1 cellular context compared by ENCODE assay signal in genomic region chr16:4674926-4675530, GRCh38.
A peak's percentile ranks its signal among the peaks of the same experiment; 100 is the strongest.
TF ChIP-seq lines count a peak whose summit lies in the region.

No MANE protein-coding gene starts in this region.

TF ChIP-seq in HepG2, 621 proteins besides CTCF, POLR2A, EP300 and RAD21:
- TF ChIP-seq TGIF2 (CRISPR knock-in tag; IDR thresholded peaks at IDR 0.05) (no peak), ZNF121 (CRISPR knock-in tag; IDR thresholded peaks at IDR 0.05) (0 out of 2 replicates have a peak, but pooled peaks have one; percentile 51)
TF ChIP-seq in HepG2: peak in this region for 1.
